ENCODE assay signal across 1 cellular context in the genomic region with DNA sequence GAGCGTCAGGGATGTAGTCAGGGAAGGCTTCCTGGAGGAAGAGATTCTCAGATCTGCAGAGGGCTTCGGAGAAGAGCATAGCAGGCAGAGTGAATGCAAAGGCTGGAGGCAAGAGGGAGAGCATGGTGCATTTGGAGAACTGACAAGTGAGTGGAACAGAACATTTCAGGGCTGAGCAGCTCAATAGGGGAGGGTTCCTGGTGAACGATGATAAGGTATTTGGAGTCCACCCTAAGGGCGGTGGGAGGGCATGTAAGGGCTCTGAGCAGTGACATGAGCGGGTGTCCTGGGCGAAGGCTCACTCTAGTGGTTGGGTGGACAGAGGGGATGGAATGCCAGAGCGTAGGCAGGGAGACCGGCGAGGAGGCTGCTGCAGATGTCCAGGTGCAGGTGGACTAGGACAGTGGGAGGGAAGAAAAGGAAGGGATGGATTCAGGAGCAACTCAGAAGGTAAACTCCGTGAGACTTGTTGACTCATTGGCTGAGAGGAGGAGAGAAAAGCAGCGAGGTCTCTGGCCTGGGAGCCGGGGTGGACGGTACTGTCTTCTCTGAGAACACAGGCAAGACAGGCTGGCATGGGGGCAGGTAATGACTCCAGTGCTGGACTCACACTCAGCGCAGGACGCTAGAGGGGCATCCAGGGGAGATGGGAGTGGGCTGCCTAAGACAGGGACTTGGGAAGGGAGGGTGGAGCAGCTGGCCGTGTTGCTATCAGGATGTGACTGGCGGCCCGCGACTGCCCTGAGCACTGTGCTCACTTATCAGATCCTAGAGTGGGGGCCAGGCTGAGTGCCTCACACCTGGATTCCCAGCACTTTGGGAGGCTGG.
A peak's percentile ranks its signal among the peaks of the same experiment; 100 is the strongest.
TF ChIP-seq lines count a peak whose summit lies in the region.

No MANE protein-coding gene starts in this region.

TF ChIP-seq in HepG2, 621 proteins besides CTCF, POLR2A, EP300 and RAD21:
- 0 out of 2 replicates have a peak, but pooled peaks have one; percentile 23 for TF ChIP-seq ZNF788 (CRISPR knock-in tag; IDR thresholded peaks at IDR 0.05; ENCODE audit: borderline replicate concordance)
- peak; percentile 94 for TF ChIP-seq ZFP36 (IDR thresholded peaks at IDR 0.05; ENCODE audit: borderline replicate concordance, low read depth, low read length, partially characterized antibody)
- TF ChIP-seq FOXA1 (IDR thresholded peaks at IDR 0.05), result no peak
- peak; percentile 4; the same call in 1 of the 2 replicates for TF ChIP-seq FOXA1 (CRISPR knock-in tag; IDR thresholded peaks at IDR 0.05)
- TF ChIP-seq ZNF772 (CRISPR knock-in tag; IDR thresholded peaks at IDR 0.05), result peak; percentile 55; the same call in 1 of the 2 replicates
- TF ChIP-seq KLF6 (CRISPR knock-in tag; IDR thresholded peaks at IDR 0.05), result no peak
- TF ChIP-seq, protein P1, sequence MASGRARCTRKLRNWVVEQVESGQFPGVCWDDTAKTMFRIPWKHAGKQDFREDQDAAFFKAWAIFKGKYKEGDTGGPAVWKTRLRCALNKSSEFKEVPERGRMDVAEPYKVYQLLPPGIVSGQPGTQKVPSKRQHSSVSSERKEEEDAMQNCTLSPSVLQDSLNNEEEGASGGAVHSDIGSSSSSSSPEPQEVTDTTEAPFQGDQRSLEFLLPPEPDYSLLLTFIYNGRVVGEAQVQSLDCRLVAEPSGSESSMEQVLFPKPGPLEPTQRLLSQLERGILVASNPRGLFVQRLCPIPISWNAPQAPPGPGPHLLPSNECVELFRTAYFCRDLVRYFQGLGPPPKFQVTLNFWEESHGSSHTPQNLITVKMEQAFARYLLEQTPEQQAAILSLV (CRISPR knock-in tag; IDR thresholded peaks at IDR 0.05; ENCODE audit: borderline replicate concordance), result 0 out of 2 replicates have a peak, but pooled peaks have one; percentile 45
- peak; percentile 54; the same call in 1 of the 2 replicates for TF ChIP-seq ZMYM3 (CRISPR knock-in tag; IDR thresholded peaks at IDR 0.05)
- no peak for TF ChIP-seq DNMT3B (CRISPR knock-in tag; conservative IDR thresholded peaks at IDR 0.05)
- TF ChIP-seq CHD4 (IDR thresholded peaks at IDR 0.05; ENCODE audit: borderline replicate concordance, low read length), result peak; percentile 39; the same call in 1 of the 2 replicates
- TF ChIP-seq ZNF234 (CRISPR knock-in tag; conservative IDR thresholded peaks at IDR 0.05), result no peak
- no peak for TF ChIP-seq ZNF407 (CRISPR knock-in tag; IDR thresholded peaks at IDR 0.05; ENCODE audit: not compliant biosample characterization)
- peak; percentile 48 for TF ChIP-seq ZNF710 (CRISPR knock-in tag; IDR thresholded peaks at IDR 0.05; ENCODE audit: borderline replicate concordance)
- no peak for TF ChIP-seq ZNF549 (CRISPR knock-in tag; IDR thresholded peaks at IDR 0.05)
- TF ChIP-seq MAZ (IDR thresholded peaks at IDR 0.05; ENCODE audit: borderline replicate concordance, low read depth, low read length), result peak; percentile 17; the same call in 1 of the 2 replicates
- no peak for TF ChIP-seq MAZ (CRISPR knock-in tag; IDR thresholded peaks at IDR 0.05; ENCODE audit: low read depth)
- 0 out of 2 replicates have a peak, but pooled peaks have one; percentile 24 for TF ChIP-seq POGZ (CRISPR knock-in tag; IDR thresholded peaks at IDR 0.05)
- TF ChIP-seq SAFB2 (CRISPR knock-in tag; IDR thresholded peaks at IDR 0.05; ENCODE audit: borderline replicate concordance, low read depth), result 0 out of 2 replicates have a peak, but pooled peaks have one; percentile 54
- TF ChIP-seq STAG1 (CRISPR knock-in tag; IDR thresholded peaks at IDR 0.05), result peak; percentile 29
- TF ChIP-seq, protein P2, sequence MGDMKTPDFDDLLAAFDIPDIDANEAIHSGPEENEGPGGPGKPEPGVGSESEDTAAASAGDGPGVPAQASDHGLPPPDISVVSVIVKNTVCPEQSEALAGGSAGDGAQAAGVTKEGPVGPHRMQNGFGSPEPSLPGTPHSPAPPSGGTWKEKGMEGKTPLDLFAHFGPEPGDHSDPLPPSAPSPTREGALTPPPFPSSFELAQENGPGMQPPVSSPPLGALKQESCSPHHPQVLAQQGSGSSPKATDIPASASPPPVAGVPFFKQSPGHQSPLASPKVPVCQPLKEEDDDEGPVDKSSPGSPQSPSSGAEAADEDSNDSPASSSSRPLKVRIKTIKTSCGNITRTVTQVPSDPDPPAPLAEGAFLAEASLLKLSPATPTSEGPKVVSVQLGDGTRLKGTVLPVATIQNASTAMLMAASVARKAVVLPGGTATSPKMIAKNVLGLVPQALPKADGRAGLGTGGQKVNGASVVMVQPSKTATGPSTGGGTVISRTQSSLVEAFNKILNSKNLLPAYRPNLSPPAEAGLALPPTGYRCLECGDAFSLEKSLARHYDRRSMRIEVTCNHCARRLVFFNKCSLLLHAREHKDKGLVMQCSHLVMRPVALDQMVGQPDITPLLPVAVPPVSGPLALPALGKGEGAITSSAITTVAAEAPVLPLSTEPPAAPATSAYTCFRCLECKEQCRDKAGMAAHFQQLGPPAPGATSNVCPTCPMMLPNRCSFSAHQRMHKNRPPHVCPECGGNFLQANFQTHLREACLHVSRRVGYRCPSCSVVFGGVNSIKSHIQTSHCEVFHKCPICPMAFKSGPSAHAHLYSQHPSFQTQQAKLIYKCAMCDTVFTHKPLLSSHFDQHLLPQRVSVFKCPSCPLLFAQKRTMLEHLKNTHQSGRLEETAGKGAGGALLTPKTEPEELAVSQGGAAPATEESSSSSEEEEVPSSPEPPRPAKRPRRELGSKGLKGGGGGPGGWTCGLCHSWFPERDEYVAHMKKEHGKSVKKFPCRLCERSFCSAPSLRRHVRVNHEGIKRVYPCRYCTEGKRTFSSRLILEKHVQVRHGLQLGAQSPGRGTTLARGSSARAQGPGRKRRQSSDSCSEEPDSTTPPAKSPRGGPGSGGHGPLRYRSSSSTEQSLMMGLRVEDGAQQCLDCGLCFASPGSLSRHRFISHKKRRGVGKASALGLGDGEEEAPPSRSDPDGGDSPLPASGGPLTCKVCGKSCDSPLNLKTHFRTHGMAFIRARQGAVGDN (CRISPR knock-in tag; IDR thresholded peaks at IDR 0.05), result peak; percentile 48; the same call in 1 of the 2 replicates
- TF ChIP-seq TBX2 (CRISPR knock-in tag; IDR thresholded peaks at IDR 0.05; ENCODE audit: borderline replicate concordance), result peak; percentile 44; the same call in 1 of the 2 replicates
TF ChIP-seq in HepG2: peak in this region for 14.
